In genomic region chr5:132415516-132415915, GRCh38 we compare ENCODE assay signal across 8 cellular contexts. TPM values are rescaled to one million over a fixed set of nuclear protein-coding genes. Genes with fewer than 3 reads are reported as not detected.
A peak's percentile ranks its signal among the peaks of the same experiment; 100 is the strongest.
DNase-seq lines count a peak whose midpoint lies in the region; ATAC-seq and TF ChIP-seq lines count a peak whose summit lies in the region.
"Not testable (repeated sequence)": the region's sequence is repeated elsewhere in the genome, so short reads cannot be mapped to it uniquely, and the experiment has no call there.

No MANE protein-coding gene starts in this region.

- 0 out of 2 replicates have a peak overlapping the region, but pooled peaks have one; percentile 49 for H3K9ac ChIP-seq in BLaER1
- peak overlapping the region in 1 of 2 donors; percentile 53 for H3K9ac ChIP-seq in mucosa of rectum (ENCODE audit: low read depth in 1 of 2, low read length in 2 of 2)

- TF ChIP-seq CTCF in VCaP (conservative IDR thresholded peaks at IDR 0.05); breast epithelium (IDR thresholded peaks at IDR 0.05); heart right ventricle (IDR thresholded peaks at IDR 0.05); sigmoid colon (IDR thresholded peaks at IDR 0.05); tibial nerve (IDR thresholded peaks at IDR 0.05): not testable (repeated sequence)

- TF ChIP-seq POLR2A in breast epithelium (IDR thresholded peaks at IDR 0.05); sigmoid colon (IDR thresholded peaks at IDR 0.05); tibial nerve (IDR thresholded peaks at IDR 0.05): not testable (repeated sequence)

- H3K27me3 ChIP-seq in BLaER1; breast epithelium; heart right ventricle; mucosa of rectum (ENCODE audit: control insufficient read depth in 2 of 2, insufficient read depth in 2 of 2, low read length in 2 of 2); sigmoid colon; tibial nerve: not testable (repeated sequence)

- not testable (repeated sequence) for H4K20me1 ChIP-seq in BLaER1

- H3K36me3 ChIP-seq in BLaER1, breast epithelium, sigmoid colon, tibial nerve: not testable (repeated sequence)
- peaks cover 56% of the 10 kb centered on the region for H3K36me3 ChIP-seq in KOPT-K1 (ENCODE audit: insufficient read depth, low read length)
- H3K36me3 ChIP-seq in heart right ventricle: peaks cover 0 to 13% (median 0%) of the 10 kb centered on the region in 9 donors
- peaks cover 5 to 10% of the 10 kb centered on the region in 2 donors for H3K36me3 ChIP-seq in mucosa of rectum (ENCODE audit: control insufficient read depth in 2 of 2, insufficient read depth in 2 of 2, low read length in 2 of 2)

- TF ChIP-seq EP300 in sigmoid colon (IDR thresholded peaks at IDR 0.05); tibial nerve (IDR thresholded peaks at IDR 0.05): not testable (repeated sequence)

- H3K27ac ChIP-seq in BLaER1 (peak overlapping the region; percentile 42), KOPT-K1 (ENCODE audit: low read depth, low read length, poor library complexity, severe bottlenecking) (peak overlapping the region; percentile 98), VCaP (peak overlapping the region; percentile 61), breast epithelium (peak overlapping the region; percentile 21 to 42), heart right ventricle (peak overlapping the region; percentile 35 to 100 (median 99)), mucosa of rectum (ENCODE audit: low read depth in 2 of 2, low read length in 2 of 2) (peak overlapping the region; percentile 70 to 77), sigmoid colon (peak overlapping the region; percentile 71 to 98 (median 96)), tibial nerve (peak overlapping the region in 3 of 4 donors; percentile 71 to 74 (median 72))

- H3K4me3 ChIP-seq in BLaER1, breast epithelium, heart right ventricle, sigmoid colon, tibial nerve: not testable (repeated sequence)
- H3K4me3 ChIP-seq in mucosa of rectum (ENCODE audit: low read length in 2 of 2): peak overlapping the region in 1 of 2 donors; percentile 49

- H3K4me1 ChIP-seq in BLaER1 (peaks cover 89% of the 10 kb centered on the region), breast epithelium (peaks cover 10 to 28% of the 10 kb centered on the region in 2 donors), heart right ventricle (peaks cover 7 to 92% (median 87%) of the 10 kb centered on the region in 9 donors), mucosa of rectum (ENCODE audit: control insufficient read depth in 2 of 2, insufficient read depth in 2 of 2, low read length in 2 of 2) (peaks cover 45 to 59% of the 10 kb centered on the region in 2 donors), sigmoid colon (peaks cover 0 to 92% (median 88%) of the 10 kb centered on the region in 4 donors), tibial nerve (peaks cover 0 to 78% (median 46%) of the 10 kb centered on the region in 4 donors)

- DNase-seq in breast epithelium (ENCODE audit: low spot score in 2 of 2); heart right ventricle; tibial nerve (ENCODE audit: low spot score in 2 of 2): not testable (repeated sequence)
- peak; percentile 43 for DNase-seq in sigmoid colon

- WGBS in heart right ventricle, 2 donors: 79 to 81% methylated on average over 7 of the region's 7 CpGs
- WGBS in sigmoid colon, 2 donors: 80 to 88% methylated on average over 7 of the region's 7 CpGs
- 90 to 94% methylated on average over 7 of the region's 7 CpGs for WGBS in tibial nerve, 2 donors

- intact Hi-C loops in breast epithelium (cut with DNase I; ENCODE audit: low total_unique reads); sigmoid colon (cut with DNase I): not testable (repeated sequence)
- intact Hi-C loops in heart right ventricle (cut with DNase I): loop anchor here in 3 of 10 donors (5.0 kb wide), 3 partner anchors 72 to 87 kb away; partner anchors contain the start of gene IRF1 (in 1 of the 3)

- H3K9me3 ChIP-seq in BLaER1; KOPT-K1 (ENCODE audit: insufficient read depth, low read length, poor library complexity, severe bottlenecking); breast epithelium; heart right ventricle; mucosa of rectum (ENCODE audit: control insufficient read depth in 2 of 2, low read length in 2 of 2); sigmoid colon; tibial nerve: not testable (repeated sequence)

- not testable (repeated sequence) for ATAC-seq in heart right ventricle

- peak overlapping the region; percentile 62 for H3K4me2 ChIP-seq in BLaER1

RNA-seq across cellular contexts. Expression of gene SLC22A5, which starts 46.0 kb away (rescaled TPM):
- 10 to 100 TPM in 2 of 3 donors, 1 to 10 TPM in 1; 6.6 to 31.5 (median 23.3) TPM for total RNA-seq in breast epithelium
- 10 to 100 TPM; 10.3 to 36.8 (median 12.5) TPM for total RNA-seq in heart right ventricle
- 10 to 100 TPM; 21.2 to 21.8 TPM for polyA plus RNA-seq in heart right ventricle
- total RNA-seq in sigmoid colon: 1 to 10 TPM; 3.6 to 9.9 (median 6.3) TPM
- polyA plus RNA-seq in sigmoid colon: 10 to 100 TPM in 1 of 3 donors, 1 to 10 TPM in 2; 6.0 to 11.9 (median 9.0) TPM
- total RNA-seq in tibial nerve: 10 to 100 TPM; 11.3 to 19.0 (median 16.3) TPM

Comparison
In these comparisons a context has a peak if more than half of its experiments do, and no peak if none do; other contexts are left out.
1. H3K27ac ChIP-seq: peak in every context shown above with its lines; median percentile 99 in heart right ventricle; 98 in KOPT-K1; 96 in sigmoid colon; 74 in mucosa of rectum; 72 in tibial nerve; 61 in VCaP; 42 in BLaER1; 32 in breast epithelium.